13 cellular contexts compared by ENCODE assay signal in the genomic region with DNA sequence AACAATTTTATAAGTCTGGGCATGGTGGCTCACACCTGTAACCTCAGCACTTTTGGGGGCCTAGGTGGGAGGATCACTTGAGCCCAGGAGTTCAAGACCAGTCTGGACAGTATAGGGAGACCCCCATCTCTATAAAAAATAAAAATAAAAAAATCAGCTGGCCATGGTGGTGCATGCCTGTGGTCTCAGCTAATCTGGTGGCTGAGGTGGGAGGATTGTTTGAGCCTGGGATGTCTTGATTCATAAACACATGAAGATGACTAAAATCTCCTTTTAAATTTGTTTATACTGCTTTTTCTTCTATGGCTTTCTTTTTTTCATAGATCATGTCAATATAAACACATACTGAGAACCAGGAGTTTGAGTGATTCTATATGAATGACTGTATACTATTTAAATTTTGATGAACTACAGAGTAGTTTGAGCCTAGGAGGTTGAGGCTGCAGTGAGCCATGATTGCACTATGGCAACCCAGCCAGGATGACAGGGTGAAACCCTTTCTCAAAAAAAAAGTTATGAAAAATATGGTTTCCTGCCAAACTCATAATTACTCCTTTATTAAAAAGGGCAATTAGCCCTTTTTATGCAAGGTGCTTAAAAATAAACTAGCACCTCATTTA.
"Had no signal": no experiment of that assay in that cellular context is flagged by ENCODE, and none has a peak within 500 bp of the region (broad histone marks: within the 10 kb centered on the region; RNA-seq: fewer than 3 reads in every experiment).

No MANE protein-coding gene starts in this region.

- H3K4me3 Mint-ChIP-seq: activated naive CD8-positive, alpha-beta T cell treated with anti-CD3 and anti-CD28 coated beads for 36 hours; dendritic cell treated with granulocyte-macrophage colony-stimulating factor and Interleukin-4, amounts not matched to agents 40 ng/mL and 50 ng/mL, for 4 days; memory B cell; natural killer cell treated with Interleukin-12 subunit alpha and Interleukin-12 subunit beta and Interleukin-15 and Interleukin-18, amount 100 ng/mL, for 72 hours; type B pancreatic cell had no signal

- ATAC-seq: left ventricle myocardium superior had no signal

- DNase-seq: activated effector memory CD4-positive, alpha-beta T cell treated with Interleukin-2 at 50 U/mL for 16 hours; activated naive CD8-positive, alpha-beta T cell treated with anti-CD3 and anti-CD28 coated beads for 36 hours; effector memory CD4-positive, alpha-beta T cell; foreskin melanocyte; kidney glomerular epithelial cell; left ventricle myocardium superior; SJCRH30; stimulated activated CD4-positive, alpha-beta T cell treated with anti-CD3 and anti-CD28 coated beads, Interleukin-4, amount 100 ng/mL, for 24 hours; stimulated activated naive CD4-positive, alpha-beta T cell treated with Interleukin-2 at 50 U/mL for 16 hours had no signal

- H3K27ac Mint-ChIP-seq: activated naive CD8-positive, alpha-beta T cell treated with anti-CD3 and anti-CD28 coated beads for 36 hours; dendritic cell treated with granulocyte-macrophage colony-stimulating factor and Interleukin-4, amounts not matched to agents 40 ng/mL and 50 ng/mL, for 4 days; memory B cell; natural killer cell treated with Interleukin-12 subunit alpha and Interleukin-12 subunit beta and Interleukin-15 and Interleukin-18, amount 100 ng/mL, for 72 hours; type B pancreatic cell had no signal

- H3K27me3 Mint-ChIP-seq: activated naive CD8-positive, alpha-beta T cell treated with anti-CD3 and anti-CD28 coated beads for 36 hours; dendritic cell treated with granulocyte-macrophage colony-stimulating factor and Interleukin-4, amounts not matched to agents 40 ng/mL and 50 ng/mL, for 4 days; memory B cell; natural killer cell treated with Interleukin-12 subunit alpha and Interleukin-12 subunit beta and Interleukin-15 and Interleukin-18, amount 100 ng/mL, for 72 hours; type B pancreatic cell had no signal
